10 cellular contexts compared by ENCODE assay signal in the genomic region with DNA sequence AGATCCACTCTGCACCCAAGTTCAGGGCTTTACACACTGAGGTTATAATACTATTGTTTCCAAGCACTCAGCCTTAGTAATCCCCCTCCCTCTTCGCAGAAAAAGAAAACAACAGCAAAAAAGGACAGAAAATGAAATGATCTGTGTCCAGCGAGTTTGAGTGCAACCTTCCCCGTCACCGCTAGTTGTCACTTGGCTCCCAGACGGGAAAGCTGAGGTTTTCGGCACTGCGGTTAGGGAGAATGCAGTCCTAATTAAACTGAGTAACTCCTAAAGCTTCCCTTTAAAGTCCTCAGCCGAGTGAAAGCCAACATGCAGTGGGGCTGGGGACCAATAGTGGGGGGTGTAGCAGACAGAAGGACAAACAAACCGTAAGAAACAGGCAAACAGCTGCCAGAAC. TPM values are rescaled to one million over a fixed set of nuclear protein-coding genes. Genes with fewer than 3 reads are reported as not detected.
DNase-seq lines count a peak whose midpoint lies in the region; ATAC-seq and TF ChIP-seq lines count a peak whose summit lies in the region.
"Had no signal": no experiment of that assay in that cellular context is flagged by ENCODE, and none has a peak within 500 bp of the region (broad histone marks: within the 10 kb centered on the region; RNA-seq: fewer than 3 reads in every experiment).

No MANE protein-coding gene starts in this region.

- H3K4me3 ChIP-seq in GM06990 (replicated peaks; ENCODE audit: low read depth, low read length) (no peak overlapping the region), cardiac fibroblast (replicated peaks in 1 of 2; ENCODE audit: low read depth in 2 of 2, low read length in 2 of 2) (no peak overlapping the region), spleen (no peak overlapping the region)

- peaks cover 66% of the 10 kb centered on the region for H3K27me3 Mint-ChIP-seq in nephron progenitor cell (ENCODE audit: low read depth, poor library complexity)

- no peak overlapping the region for H3K27ac Mint-ChIP-seq in nephron progenitor cell
- H3K27ac Mint-ChIP-seq: activated CD4-positive, alpha-beta memory T cell treated with anti-CD3 and anti-CD28 coated beads for 36 hours had no signal

- DNase-seq in GM06990 (ENCODE audit: extremely low read depth, insufficient read length), result no peak
- peak; percentile 23 for DNase-seq in NCI-H2029 treated with DMSO at 0.1 percent for 48 hours (lab: John Stamatoyannopoulos, UW)
- DNase-seq in cardiac fibroblast (ENCODE audit: low read depth in 2 of 2), result peak in 1 of 2 donors; percentile 18
- peak; percentile 31 for DNase-seq in nephron progenitor cell
- DNase-seq in spleen, result no peak
- no peak for DNase-seq in stimulated activated CD4-positive, alpha-beta T cell treated with anti-CD3 and anti-CD28 coated beads, Interleukin-4, amount 100 ng/mL, for 24 hours

- H3K27me3 ChIP-seq in GM06990 (replicated peaks; ENCODE audit: control insufficient read depth, insufficient read depth, low read length) (no peaks in the 10 kb centered on the region), spleen (replicated peaks in 1 of 7) (peaks cover 0 to 41% (median 18%) of the 10 kb centered on the region in 7 donors)

- no peak for TF ChIP-seq POLR2A in spleen (IDR thresholded peaks at IDR 0.05)

- peaks cover 3% of the 10 kb centered on the region for H3K9me3 Mint-ChIP-seq in nephron progenitor cell
- H3K9me3 Mint-ChIP-seq: activated CD4-positive, alpha-beta memory T cell treated with anti-CD3 and anti-CD28 coated beads for 36 hours had no signal

- H3K36me3 ChIP-seq in GM06990 (ENCODE audit: control insufficient read depth, insufficient read depth, low read length) (no peaks in the 10 kb centered on the region), spleen (no peaks in the 10 kb centered on the region)

- no peaks in the 10 kb centered on the region for H3K4me1 ChIP-seq in spleen

- ATAC-seq in HG03521 (IDR thresholded peaks at IDR 0.05; ENCODE audit: unreplicated experiment) (no peak), GM18502 (IDR thresholded peaks at IDR 0.05; ENCODE audit: poor library complexity, unreplicated experiment) (no peak)

- H3K4me1 Mint-ChIP-seq in nephron progenitor cell, result no peaks in the 10 kb centered on the region

- H3K9me3 ChIP-seq in spleen, result peaks cover 0 to 8% (median 0%) of the 10 kb centered on the region in 8 donors

- intact Hi-C loops in spleen (cut with DNase I; ENCODE audit: low total_unique reads), result no loop called here

- TF ChIP-seq CTCF in GM06990 (IDR thresholded peaks at IDR 0.05; ENCODE audit: insufficient read depth, low read length, poor library complexity, severe bottlenecking) (peak; percentile 38), cardiac fibroblast (IDR thresholded peaks at IDR 0.05; ENCODE audit: low read depth, low read length) (peak; percentile 57), nephron progenitor cell (IDR thresholded peaks at IDR 0.05) (peak; percentile 48), spleen (IDR thresholded peaks at IDR 0.05 in 8 of 11, conservative IDR thresholded peaks at IDR 0.05 in 3 of 11) (no peak)

- no peaks in the 10 kb centered on the region for H3K36me3 Mint-ChIP-seq in nephron progenitor cell (ENCODE audit: low read depth)
- H3K36me3 Mint-ChIP-seq: activated CD4-positive, alpha-beta memory T cell treated with anti-CD3 and anti-CD28 coated beads for 36 hours had no signal

- H3K27ac ChIP-seq in spleen, result no peak overlapping the region

- WGBS in spleen, 5 donors, result 8 to 14% (median 13%) methylated on average over 9 of the region's 9 CpGs

- H3K4me3 Mint-ChIP-seq in nephron progenitor cell, result no peak overlapping the region
- H3K4me3 Mint-ChIP-seq: activated CD4-positive, alpha-beta memory T cell treated with anti-CD3 and anti-CD28 coated beads for 36 hours had no signal

RNA-seq across cellular contexts. Expression of gene GLRA1, which starts 0.8 kb away (rescaled TPM):
- total RNA-seq in spleen, result not detected
- polyA plus RNA-seq in spleen, result not detected
- total RNA-seq: activated CD4-positive, alpha-beta memory T cell treated with anti-CD3 and anti-CD28 coated beads for 36 hours; urinary bladder had no signal
- polyA plus RNA-seq: urinary bladder had no signal

Comparison
In these comparisons a context has a peak if more than half of its experiments do, and no peak if none do; other contexts are left out.
1. DNase-seq: peak in NCI-H2029 treated with DMSO at 0.1 percent for 48 hours (single experiment) and nephron progenitor cell (single experiment); none in GM06990 (single experiment), spleen (single experiment) and stimulated activated CD4-positive, alpha-beta T cell treated with anti-CD3 and anti-CD28 coated beads, Interleukin-4, amount 100 ng/mL, for 24 hours (single experiment).
2. CTCF ChIP-seq: peak in GM06990 (single experiment), cardiac fibroblast (single experiment) and nephron progenitor cell (single experiment); none in spleen (0 of 11).